ENCODE assay signal across 8 cellular contexts in genomic region chr5:178114325-178115135, GRCh38. TPM values are rescaled to one million over a fixed set of nuclear protein-coding genes. Genes with fewer than 3 reads are reported as not detected.
DNase-seq lines count a peak whose midpoint lies in the region; ATAC-seq and TF ChIP-seq lines count a peak whose summit lies in the region.

No MANE protein-coding gene starts in this region.

- H3K4me1 ChIP-seq in esophagus muscularis mucosa, result peaks cover 22 to 37% (median 27%) of the 10 kb centered on the region in 4 donors
- H3K4me1 ChIP-seq in trophoblast cell (ENCODE audit: control insufficient read depth in 1 of 2, insufficient read depth in 2 of 2, low read length in 2 of 2), result peaks cover 23 to 32% of the 10 kb centered on the region in 2 experiments

- DNase-seq in Right ventricle myocardium superior (no peak), cardiac septum (ENCODE audit: low spot score) (no peak), esophagus muscularis mucosa (ENCODE audit: extremely low spot score) (no peak), trophoblast cell (peak; percentile 91 to 92), NCI-H128 (lab: John Stamatoyannopoulos, UW; ENCODE audit: unreplicated experiment) (no peak)
- peak; percentile 82 for DNase-seq in activated CD8-positive, alpha-beta memory T cell treated with anti-CD3 and anti-CD28 coated beads for 24 hours

- no peak overlapping the region for H4K8ac ChIP-seq in trophoblast cell (ENCODE audit: low read depth, low read length)

- peak overlapping the region; percentile 12 for H3K4ac ChIP-seq in trophoblast cell (ENCODE audit: low read depth, low read length)

- peaks cover 5% of the 10 kb centered on the region for H3K79me2 ChIP-seq in trophoblast cell (ENCODE audit: control insufficient read depth, insufficient read depth, low read length, poor library complexity)

- H2BK120ac ChIP-seq in trophoblast cell (ENCODE audit: insufficient read depth, low read length, poor library complexity), result peak overlapping the region; percentile 84

- H3K27ac ChIP-seq in esophagus muscularis mucosa (replicated peaks in 1 of 4) (no peak overlapping the region), trophoblast cell (ENCODE audit: low read depth, low read length) (no peak overlapping the region)

- TF ChIP-seq POLR2A in esophagus muscularis mucosa (IDR thresholded peaks at IDR 0.05; ENCODE audit: low read depth), result no peak

- H2AFZ ChIP-seq in trophoblast cell (ENCODE audit: insufficient read depth, low read length, poor library complexity), result no peak overlapping the region

- H3K23ac ChIP-seq in trophoblast cell (ENCODE audit: low read length), result no peak overlapping the region

- H3K9me3 ChIP-seq in esophagus muscularis mucosa (no peaks in the 10 kb centered on the region), trophoblast cell (ENCODE audit: insufficient read depth, low read depth, low read length) (peaks cover 2% of the 10 kb centered on the region)

- H3K4me3 ChIP-seq in esophagus muscularis mucosa (peak overlapping the region; percentile 49 to 60 (median 52)), trophoblast cell (ENCODE audit: low read depth, low read length) (peak overlapping the region; percentile 80)

- peak; percentile 28 for ATAC-seq in Right ventricle myocardium superior (ENCODE audit: poor library complexity)
- no peak for ATAC-seq in GM21529 (IDR thresholded peaks at IDR 0.05; ENCODE audit: unreplicated experiment)
- ATAC-seq in HG03442 (IDR thresholded peaks at IDR 0.05; ENCODE audit: unreplicated experiment), result no peak

- H2BK12ac ChIP-seq in trophoblast cell (ENCODE audit: low read length), result no peak overlapping the region

- 30% methylated on average over 17 of the region's 28 CpGs for WGBS in esophagus muscularis mucosa
- WGBS in trophoblast cell (ENCODE audit: extremely low coverage, insufficient coverage, insufficient read length), result no CpG with 5 or more reads among the region's 28 CpGs

- H3K14ac ChIP-seq in trophoblast cell (ENCODE audit: low read length), result no peak overlapping the region

- H3K36me3 ChIP-seq in esophagus muscularis mucosa, result no peaks in the 10 kb centered on the region
- H3K36me3 ChIP-seq in trophoblast cell (ENCODE audit: control insufficient read depth in 1 of 2, insufficient read depth in 2 of 2, low read length in 2 of 2), result peaks cover 1 to 2% of the 10 kb centered on the region in 2 experiments

- H2AK5ac ChIP-seq in trophoblast cell (ENCODE audit: low read length), result no peak overlapping the region

- H3K27me3 ChIP-seq in esophagus muscularis mucosa, result peaks cover 0 to 90% (median 21%) of the 10 kb centered on the region in 4 donors
- no peaks in the 10 kb centered on the region for H3K27me3 ChIP-seq in trophoblast cell (ENCODE audit: insufficient read depth, low read length)

- H3K79me1 ChIP-seq in trophoblast cell (ENCODE audit: low read length), result peaks cover 12% of the 10 kb centered on the region

- no peak for TF ChIP-seq EP300 in esophagus muscularis mucosa (IDR thresholded peaks at IDR 0.05)

- intact Hi-C loops in Right ventricle myocardium superior (cut with DNase I), result no loop called here
- intact Hi-C loops in cardiac septum (cut with DNase I), result loop anchor here (5.0 kb wide), 1 partner anchor 33 kb away; no protein-coding TSS in a partner anchor
- intact Hi-C loops in esophagus muscularis mucosa (cut with DNase I), result no loop called here

- peak overlapping the region; percentile 8 for H4K91ac ChIP-seq in trophoblast cell (ENCODE audit: low read depth, low read length)

- TF ChIP-seq CTCF in esophagus muscularis mucosa (IDR thresholded peaks at IDR 0.05), result no peak

- H3K18ac ChIP-seq in trophoblast cell (ENCODE audit: low read length), result peak overlapping the region; percentile 93

- no peak overlapping the region for H4K12ac ChIP-seq in trophoblast cell (ENCODE audit: low read depth, low read length)

- H3K9ac ChIP-seq in trophoblast cell (ENCODE audit: low read length), result peak overlapping the region; percentile 47

- H3K4me2 ChIP-seq in trophoblast cell (ENCODE audit: low read length), result peak overlapping the region; percentile 96

- H2BK5ac ChIP-seq in trophoblast cell (ENCODE audit: low read depth, low read length, poor library complexity), result no peak overlapping the region

RNA-seq across cellular contexts. Expression of gene N4BP3, which starts 1.2 kb away (rescaled TPM):
- total RNA-seq in Right ventricle myocardium superior (2.7 TPM), cardiac septum (2.0 TPM), esophagus muscularis mucosa (1 to 10 TPM; 1.7 to 4.3 (median 2.2) TPM)
- 3.0 and 3.2 TPM in 2 replicates for polyA plus RNA-seq in trophoblast cell (2013)

RNA-seq across cellular contexts. Expression of gene RMND5B, which starts 16.3 kb away (rescaled TPM):
- total RNA-seq in Right ventricle myocardium superior (33.7 TPM), cardiac septum (38.3 TPM), esophagus muscularis mucosa (10 to 100 TPM; 43.2 to 53.9 (median 45.4) TPM)
- 12.7 and 13.7 TPM in 2 replicates for polyA plus RNA-seq in trophoblast cell (2013)

RNA-seq across cellular contexts. Expression of gene NHP2, which starts 39.2 kb away (rescaled TPM):
- total RNA-seq in Right ventricle myocardium superior (75.7 TPM), cardiac septum (77.2 TPM), esophagus muscularis mucosa (100 to 1,000 TPM; 109 to 215 (median 162) TPM)
- 123 TPM in 2 replicates for polyA plus RNA-seq in trophoblast cell (2013)

Comparison
In these comparisons a context has a peak if more than half of its experiments do, and no peak if none do; other contexts are left out.
1. DNase-seq: peak in activated CD8-positive, alpha-beta memory T cell treated with anti-CD3 and anti-CD28 coated beads for 24 hours (single experiment) and trophoblast cell (2 of 2); none in Right ventricle myocardium superior (single experiment), cardiac septum (single experiment), esophagus muscularis mucosa (single experiment) and NCI-H128 (single experiment).